Comparison of ENCODE assay signal across 8 cellular contexts in the genomic region with DNA sequence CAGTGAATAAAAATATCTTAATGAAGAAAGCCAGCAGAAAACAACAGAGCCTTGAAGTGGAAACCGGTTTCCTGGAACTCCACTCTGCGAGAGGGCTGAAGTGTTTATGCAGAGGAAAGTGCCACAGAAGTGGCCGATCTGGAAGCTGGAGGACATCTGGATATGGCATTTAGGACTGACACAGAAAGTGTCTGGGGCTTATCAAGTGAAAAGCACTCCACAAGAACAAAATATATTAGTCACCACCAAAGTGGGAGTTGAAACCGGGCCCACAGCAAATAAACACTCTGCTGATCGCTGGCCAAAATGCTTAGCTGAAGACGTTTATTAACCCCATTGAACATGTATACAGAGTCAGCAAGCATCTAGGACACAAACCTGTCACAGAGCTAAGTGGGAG. TPM values are rescaled to one million over a fixed set of nuclear protein-coding genes. Genes with fewer than 3 reads are reported as not detected.
A peak's percentile ranks its signal among the peaks of the same experiment; 100 is the strongest.
DNase-seq lines count a peak whose midpoint lies in the region; ATAC-seq, FAIRE-seq and TF ChIP-seq lines count a peak whose summit lies in the region.

No MANE protein-coding gene starts in this region.

- POLR2A ChIA-PET in endothelial cell of umbilical vein (lab: Charles Lee), result no interaction called here

- intact Hi-C loops in endothelial cell of umbilical vein (cut with micrococcal nuclease), result no loop called here
- intact Hi-C loops in pancreas (cut with DNase I), result no loop called here

- dilution Hi-C loops in endothelial cell of umbilical vein (cut with MboI; ENCODE audit: extremely low pct_ligation_motif_present, low sequenced_read_pairs), result no loop called here

- no peaks in the 10 kb centered on the region for H4K20me1 ChIP-seq in endothelial cell of umbilical vein (replicated peaks; ENCODE audit: control insufficient read depth, extremely low read depth, insufficient read depth, low read length)

- H3K4me1 ChIP-seq in endothelial cell of umbilical vein (ENCODE audit: control insufficient read depth, extremely low read depth, insufficient read depth, low read length) (peaks cover 68% of the 10 kb centered on the region), pancreas (peaks cover 5 to 18% (median 11%) of the 10 kb centered on the region in 3 donors)

- BruUV-seq in endothelial cell of umbilical vein (replicated peaks; lab: Mats Ljungman, UMichigan), result no TSS peak

- 36 to 40% methylated on average over 6 of the region's 6 CpGs for WGBS in pancreas, 2 donors

- peak overlapping the region; percentile 56 for H3K4me2 ChIP-seq in endothelial cell of umbilical vein (ENCODE audit: insufficient read depth, low read length)

- H3K9ac ChIP-seq in endothelial cell of umbilical vein (replicated peaks; ENCODE audit: extremely low read depth, insufficient read depth, low read length), result peak overlapping the region; percentile 65

- no peaks in the 10 kb centered on the region for H3K9me1 ChIP-seq in endothelial cell of umbilical vein (replicated peaks; ENCODE audit: control insufficient read depth, extremely low read depth, insufficient read depth, low read length)

- H3K27ac ChIP-seq in endothelial cell of umbilical vein (ENCODE audit: insufficient read depth, low read depth, low read length) (peak overlapping the region; percentile 93), pancreas (peak overlapping the region in 2 of 4 donors; percentile 51 to 66)

- no peak overlapping the region for H3K4me3 ChIP-seq in endothelial cell of umbilical vein (replicated peaks in 1 of 3; ENCODE audit: insufficient read depth in 1 of 3, low read depth in 1 of 3, low read length in 3 of 3)
- H3K4me3 ChIP-seq in pancreas, result no peak overlapping the region
- H3K4me3 ChIP-seq in H7 (ENCODE audit: insufficient read depth, low read depth, low read length), result no peak overlapping the region

- peaks cover 83% of the 10 kb centered on the region for H3K79me2 ChIP-seq in endothelial cell of umbilical vein (ENCODE audit: control insufficient read depth, insufficient read depth, low read length)

- H3K36me3 ChIP-seq in endothelial cell of umbilical vein (ENCODE audit: control insufficient read depth in 2 of 2, extremely low read depth in 1 of 2, insufficient read depth in 2 of 2, low read length in 2 of 2) (no peaks in the 10 kb centered on the region), pancreas (no peaks in the 10 kb centered on the region), H7 (replicated peaks; ENCODE audit: control insufficient read depth, insufficient read depth, low read length) (no peaks in the 10 kb centered on the region)

- CTCF ChIA-PET in endothelial cell of umbilical vein (lab: Charles Lee), result interaction anchor here (1.2 to 1.6 kb wide), 3 partner anchors 12 to 307 kb away, joined by 4 to 8 read pairs (median 7); no protein-coding TSS in a partner anchor

- FAIRE-seq in endothelial cell of umbilical vein (lab: Jason Lieb, UNC) (peak; percentile 88), pancreas (lab: Jason Lieb, UNC) (peak; percentile 65)

- DNase-seq in DMS153 (lab: John Stamatoyannopoulos, UW), result peak; percentile 94
- DNase-seq in NCI-H345 treated with DMSO at 0.1 percent for 48 hours (lab: John Stamatoyannopoulos, UW; ENCODE audit: unreplicated experiment), result peak; percentile 32
- DNase-seq in endothelial cell of umbilical vein (ENCODE audit: low read depth, low spot score), result peak; percentile 92
- DNase-seq in pancreas, result no peak
- no peak for DNase-seq in GM20000 (ENCODE audit: low spot score)
- DNase-seq in H7, result no peak
- no peak for DNase-seq in T-helper 1 cell

- ATAC-seq in pancreas (peak in 3 of 4 donors; percentile 31 to 47 (median 38)), GM21723 (IDR thresholded peaks at IDR 0.05; ENCODE audit: unreplicated experiment) (no peak)

- TF ChIP-seq CTCF in endothelial cell of umbilical vein (IDR thresholded peaks at IDR 0.05; ENCODE audit: extremely low read depth in 1 of 2, insufficient read depth in 1 of 2, low read depth in 1 of 2, low read length in 2 of 2), result no peak
- TF ChIP-seq CTCF in pancreas (IDR thresholded peaks at IDR 0.05), result no peak
- TF ChIP-seq CTCF in GM20000 (IDR thresholded peaks at IDR 0.05; ENCODE audit: extremely low read depth, missing control alignments), result no peak

- TF ChIP-seq POLR2A in endothelial cell of umbilical vein (IDR thresholded peaks at IDR 0.05; ENCODE audit: low read depth, low read length), result no peak

- H3K27me3 ChIP-seq in endothelial cell of umbilical vein (ENCODE audit: control insufficient read depth in 2 of 2, insufficient read depth in 2 of 2, low read length in 2 of 2) (no peaks in the 10 kb centered on the region), pancreas (no peaks in the 10 kb centered on the region), H7 (ENCODE audit: control insufficient read depth, insufficient read depth, low read length) (no peaks in the 10 kb centered on the region)

- H2AFZ ChIP-seq in endothelial cell of umbilical vein (ENCODE audit: low read depth, low read length), result no peak overlapping the region

- no peaks in the 10 kb centered on the region for H3K9me3 ChIP-seq in endothelial cell of umbilical vein (replicated peaks; ENCODE audit: control insufficient read depth, insufficient read depth, low read length)
- H3K9me3 ChIP-seq in pancreas, result no peaks in the 10 kb centered on the region

TF ChIP-seq in endothelial cell of umbilical vein, 7 proteins besides CTCF, POLR2A, EP300 and RAD21:
- peak; percentile 31 for TF ChIP-seq JUN (IDR thresholded peaks at IDR 0.05; ENCODE audit: borderline replicate concordance, insufficient read depth, insufficient read length, low read depth)
- no peak for TF ChIP-seq EZH2 (IDR thresholded peaks at IDR 0.05; ENCODE audit: borderline replicate concordance, low read depth, low read length, severe bottlenecking)
- peak; percentile 8 for TF ChIP-seq FOS (IDR thresholded peaks at IDR 0.05; ENCODE audit: borderline replicate concordance, insufficient read depth, low read length)
- TF ChIP-seq, protein P1, sequence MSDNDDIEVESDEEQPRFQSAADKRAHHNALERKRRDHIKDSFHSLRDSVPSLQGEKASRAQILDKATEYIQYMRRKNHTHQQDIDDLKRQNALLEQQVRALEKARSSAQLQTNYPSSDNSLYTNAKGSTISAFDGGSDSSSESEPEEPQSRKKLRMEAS (IDR thresholded peaks at IDR 0.05; ENCODE audit: insufficient read depth, insufficient read length), result no peak
- TF ChIP-seq POLR2AphosphoS5 (IDR thresholded peaks at IDR 0.05; ENCODE audit: insufficient read depth, low read depth, low read length), result no peak
- no peak for TF ChIP-seq MYC (IDR thresholded peaks at IDR 0.05; ENCODE audit: low read depth, low read length)
- TF ChIP-seq GATA2 (IDR thresholded peaks at IDR 0.05; ENCODE audit: insufficient read depth, insufficient read length, low read depth, low read length), result peak; percentile 16

RNA-seq across cellular contexts. Expression of gene NOD1, which starts 7.8 kb away (rescaled TPM):
- total RNA-seq in endothelial cell of umbilical vein, result 39.2 and 39.7 TPM in 2 replicates
- 22.1 and 23.2 TPM in 2 replicates for polyA plus RNA-seq in endothelial cell of umbilical vein
- 14.3 and 16.9 TPM in 2 replicates for polyA plus RNA-seq in endothelial cell of umbilical vein (2011; cell fraction: cytosol; rRNA removed)
- polyA plus RNA-seq in endothelial cell of umbilical vein (2011; cell fraction: nucleus; rRNA removed), result 86.8 and 90.9 TPM in 2 replicates
- 13.3 and 14.4 TPM in 2 replicates for polyA plus RNA-seq in endothelial cell of umbilical vein (2012)
- 47.1 and 47.2 TPM in 2 replicates for polyA minus RNA-seq in endothelial cell of umbilical vein
- 4.5 TPM for polyA minus RNA-seq in endothelial cell of umbilical vein (2011; cell fraction: cytosol; rRNA and poly(A)+ RNA removed)
- 73.2 and 79.1 TPM in 2 replicates for polyA minus RNA-seq in endothelial cell of umbilical vein (2011; cell fraction: nucleus; rRNA and poly(A)+ RNA removed)
- total RNA-seq in pancreas, result 1 to 10 TPM; 1.9 to 8.0 (median 2.6) TPM
- 1 to 10 TPM; 4.8 to 9.9 TPM for polyA plus RNA-seq in pancreas
- 11.9 and 13.5 TPM in 2 replicates for total RNA-seq in H7 (2014; rRNA removed; shearing (Covaris generic))

RNA-seq across cellular contexts. Expression of gene GGCT, which starts 33.8 kb away (rescaled TPM):
- total RNA-seq in endothelial cell of umbilical vein (44.3 and 46.9 TPM in 2 replicates), pancreas (10 to 100 TPM in 5 of 6 donors, 1 to 10 TPM in 1; 9.6 to 18.9 (median 15.6) TPM)
- polyA plus RNA-seq in endothelial cell of umbilical vein (14.7 and 21.1 TPM in 2 replicates), pancreas (10 to 100 TPM; 26.8 to 30.3 TPM)
- polyA plus RNA-seq in endothelial cell of umbilical vein (2011; cell fraction: cytosol; rRNA removed), result 26.5 and 30.0 TPM in 2 replicates
- polyA plus RNA-seq in endothelial cell of umbilical vein (2011; cell fraction: nucleus; rRNA removed), result 10.6 and 15.9 TPM in 2 replicates
- polyA plus RNA-seq in endothelial cell of umbilical vein (2012), result 38.7 and 57.2 TPM in 2 replicates
- 8.0 and 8.3 TPM in 2 replicates for polyA minus RNA-seq in endothelial cell of umbilical vein
- 17.1 TPM for polyA minus RNA-seq in endothelial cell of umbilical vein (2011; cell fraction: cytosol; rRNA and poly(A)+ RNA removed)
- 5.1 and 5.8 TPM in 2 replicates for polyA minus RNA-seq in endothelial cell of umbilical vein (2011; cell fraction: nucleus; rRNA and poly(A)+ RNA removed)
- 69.3 and 99.4 TPM in 2 replicates for total RNA-seq in H7 (2014; rRNA removed; shearing (Covaris generic))

Comparison
In these comparisons a context has a peak if more than half of its experiments do, and no peak if none do; other contexts are left out.
1. DNase-seq: peak in DMS153 (single experiment), NCI-H345 treated with DMSO at 0.1 percent for 48 hours (single experiment) and endothelial cell of umbilical vein (single experiment); none in pancreas (0 of 6), GM20000 (single experiment), H7 (single experiment) and T-helper 1 cell (0 of 5).